Comparison of ENCODE assay signal across 11 cellular contexts in genomic region chr2:239268549-239268948, GRCh38.
DNase-seq lines count a peak whose midpoint lies in the region; ATAC-seq and TF ChIP-seq lines count a peak whose summit lies in the region.
"Had no signal": no experiment of that assay in that cellular context is flagged by ENCODE, and none has a peak within 500 bp of the region (broad histone marks: within the 10 kb centered on the region; RNA-seq: fewer than 3 reads in every experiment).

No MANE protein-coding gene starts in this region.

- H3T11ph ChIP-seq in H9 (ENCODE audit: low read length), result no peak overlapping the region

- no peak overlapping the region for H4K5ac ChIP-seq in H9 (ENCODE audit: insufficient read length, low read depth, low read length)

- peak overlapping the region in 2 of 3 experiments; percentile 22 to 71; a peak in 2 of 7 replicates for H3K27ac Mint-ChIP-seq in H9
- no peak overlapping the region for H3K27ac Mint-ChIP-seq in neural crest cell (ENCODE audit: unreplicated experiment)

- H3K4me2 ChIP-seq in BLaER1 (peak overlapping the region; percentile 99), H9 (ENCODE audit: insufficient read depth, insufficient read length, low read length) (no peak overlapping the region)

- ATAC-seq in body of pancreas (no peak), GM18861 (IDR thresholded peaks at IDR 0.05; ENCODE audit: unreplicated experiment) (no peak)

- H3K27me3 Mint-ChIP-seq in H9 (ENCODE audit: low read depth) (no peaks in the 10 kb centered on the region), neural crest cell (ENCODE audit: low read depth) (no peaks in the 10 kb centered on the region)

- no peak for DNase-seq in H9
- peak in 1 of 4 donors; percentile 9 for DNase-seq in body of pancreas
- DNase-seq in neural crest cell (ENCODE audit: low read depth, low spot score), result no peak
- no peak for DNase-seq in NCI-H510A treated with DMSO at 0.1 percent for 48 hours (lab: John Stamatoyannopoulos, UW)
- no peak for DNase-seq in DMS79 (lab: John Stamatoyannopoulos, UW)
- DNase-seq in activated naive CD4-positive, alpha-beta T cell treated with anti-CD3 and anti-CD28 coated beads, Interleukin-2, amount 50 U/mL, for 16 hours, result no peak
- DNase-seq: glutamatergic neuron, NCI-H748 treated with DMSO at 0.1 percent for 48 hours, WERI-Rb-1 had no signal

- no peak overlapping the region for H4K8ac ChIP-seq in H9 (replicated peaks; ENCODE audit: insufficient read length, low read depth, low read length)

- intact Hi-C loops in body of pancreas (cut with DNase I), result no loop called here

- no peak overlapping the region for H3K14ac ChIP-seq in H9 (ENCODE audit: insufficient read depth, low read length)

- TF ChIP-seq CTCF in H9 (conservative IDR thresholded peaks at IDR 0.05) (no peak), body of pancreas (IDR thresholded peaks at IDR 0.05) (no peak), neural crest cell (conservative IDR thresholded peaks at IDR 0.05) (no peak)

- no peak overlapping the region for H3K23ac ChIP-seq in H9 (ENCODE audit: insufficient read length, low read depth, low read length)

- WGBS in H9 (ENCODE audit: extremely low coverage, insufficient read length, low lambda C conversion rate), result no CpG with 5 or more reads among the region's 3 CpGs
- 59 to 71% methylated on average over 3 of the region's 3 CpGs for WGBS in body of pancreas, 2 donors

- H3K36me3 ChIP-seq in BLaER1, result no peaks in the 10 kb centered on the region
- H3K36me3 ChIP-seq in body of pancreas (replicated peaks in 1 of 2; ENCODE audit: insufficient read depth in 1 of 2, low read depth in 2 of 2), result no peaks in the 10 kb centered on the region
- H3K36me3 ChIP-seq: WERI-Rb-1 had no signal

- H3K18ac ChIP-seq in H9 (ENCODE audit: insufficient read length, low read depth, low read length), result no peak overlapping the region

- no peak overlapping the region for H2AFZ ChIP-seq in H9 (ENCODE audit: low read length)

- H2BK20ac ChIP-seq in H9 (ENCODE audit: low read depth, low read length, poor library complexity, severe bottlenecking), result no peak overlapping the region

- H3K4me3 Mint-ChIP-seq in H9 (no peak overlapping the region), neural crest cell (peak overlapping the region; percentile 23)

- H3K4me1 ChIP-seq in BLaER1 (peaks cover 98% of the 10 kb centered on the region), H9 (ENCODE audit: insufficient read depth, low read length) (peaks cover 3% of the 10 kb centered on the region; the same call in 1 of the 2 replicates), body of pancreas (peaks cover 44% of the 10 kb centered on the region)

- no peaks in the 10 kb centered on the region for H3K23me2 ChIP-seq in H9 (ENCODE audit: insufficient read length, low read depth, low read length, poor library complexity, severe bottlenecking)

- H3K36me3 Mint-ChIP-seq in H9 (ENCODE audit: insufficient read depth in 1 of 3, low read depth in 3 of 3) (no peaks in the 10 kb centered on the region; a peak in 1 of 7 replicates), neural crest cell (ENCODE audit: low read depth) (no peaks in the 10 kb centered on the region)

- no peak overlapping the region for H2AK5ac ChIP-seq in H9 (ENCODE audit: insufficient read length, low read length)

- no peak overlapping the region for H3K56ac ChIP-seq in H9 (ENCODE audit: insufficient read length, low read depth, low read length)

- H3K4me3 ChIP-seq in BLaER1 (no peak overlapping the region), body of pancreas (no peak overlapping the region)

- no peaks in the 10 kb centered on the region for H3K27me3 ChIP-seq in BLaER1
- no peaks in the 10 kb centered on the region; the same call in 1 of the 2 replicates for H3K27me3 ChIP-seq in H9 (ENCODE audit: insufficient read depth, low read length)
- no peaks in the 10 kb centered on the region for H3K27me3 ChIP-seq in body of pancreas

- TF ChIP-seq POLR2A in body of pancreas (IDR thresholded peaks at IDR 0.05), result no peak

- H3K27ac ChIP-seq in BLaER1, result no peak overlapping the region
- no peak overlapping the region for H3K27ac ChIP-seq in H9 (ENCODE audit: insufficient read length, low read depth, low read length)
- H3K27ac ChIP-seq in body of pancreas, result peak overlapping the region; percentile 26 to 77 (median 50)
- H3K27ac ChIP-seq: WERI-Rb-1 had no signal

- H3K79me1 ChIP-seq in H9 (ENCODE audit: insufficient read depth, low read depth, low read length, poor library complexity, severe bottlenecking), result peaks cover 6% of the 10 kb centered on the region

- no peaks in the 10 kb centered on the region for H3K9me3 Mint-ChIP-seq in H9
- no peaks in the 10 kb centered on the region for H3K9me3 Mint-ChIP-seq in neural crest cell

- no peak overlapping the region for H2BK12ac ChIP-seq in H9 (ENCODE audit: insufficient read length, low read depth, low read length)

- no peak overlapping the region for H2BK120ac ChIP-seq in H9 (ENCODE audit: low read depth, low read length, poor library complexity, severe bottlenecking)

- no peak overlapping the region for H2BK15ac ChIP-seq in H9 (ENCODE audit: low read depth, low read length)

- no peak overlapping the region for H3K4ac ChIP-seq in H9 (ENCODE audit: low read depth, low read length)

- H3K9me3 ChIP-seq in BLaER1 (no peaks in the 10 kb centered on the region), H9 (ENCODE audit: control insufficient read depth, low read depth, low read length) (no peaks in the 10 kb centered on the region), body of pancreas (no peaks in the 10 kb centered on the region)

- no peak overlapping the region for H2BK5ac ChIP-seq in H9 (ENCODE audit: insufficient read length, low read length)

- H4K20me1 ChIP-seq in BLaER1 (peaks cover 100% of the 10 kb centered on the region), H9 (ENCODE audit: control insufficient read depth, insufficient read depth, insufficient read length) (no peaks in the 10 kb centered on the region)

- no peak overlapping the region for H3K9ac ChIP-seq in BLaER1
- no peak overlapping the region for H3K9ac ChIP-seq in H9 (ENCODE audit: extremely low read depth, insufficient read length, low read length)

- H3K79me2 ChIP-seq in H9 (ENCODE audit: insufficient read depth, low read length), result peaks cover 10% of the 10 kb centered on the region; the same call in 1 of the 2 replicates

- H3K4me1 Mint-ChIP-seq in H9 (peaks cover 62 to 73% of the 10 kb centered on the region in 2 experiments), neural crest cell (peaks cover 74% of the 10 kb centered on the region)

- no peak overlapping the region for H4K91ac ChIP-seq in H9 (ENCODE audit: insufficient read length, low read depth, low read length)

Comparison
In these comparisons a context has a peak if more than half of its experiments do, and no peak if none do; other contexts are left out.
1. H3K27ac ChIP-seq: peak in body of pancreas (4 of 4); none in BLaER1 (single experiment) and H9 (single experiment).